Comparison of ENCODE assay signal across 19 cellular contexts in genomic region chr9:15959663-15960062, GRCh38.
DNase-seq lines count a peak whose midpoint lies in the region; ATAC-seq and TF ChIP-seq lines count a peak whose summit lies in the region.
"Had no signal": no experiment of that assay in that cellular context is flagged by ENCODE, and none has a peak within 500 bp of the region (broad histone marks: within the 10 kb centered on the region; RNA-seq: fewer than 3 reads in every experiment).

No MANE protein-coding gene starts in this region.

- no peaks in the 10 kb centered on the region for H3K27me3 ChIP-seq in PC-3 (ENCODE audit: low read length)
- H3K27me3 ChIP-seq: BLaER1 treated with 17β-estradiol and CSF1 and Interleukin-3, amounts not matched to agents 10 nM and 100 nM had no signal

- no peaks in the 10 kb centered on the region for H4K20me1 ChIP-seq in PC-3 (ENCODE audit: low read length)
- H4K20me1 ChIP-seq: BLaER1 treated with 17β-estradiol and CSF1 and Interleukin-3, amounts not matched to agents 10 nM and 100 nM had no signal

- ATAC-seq in GM19351 (IDR thresholded peaks at IDR 0.05; ENCODE audit: unreplicated experiment) = peak; percentile 50
- ATAC-seq in HG03432 (IDR thresholded peaks at IDR 0.05; ENCODE audit: unreplicated experiment) = peak; percentile 47
- ATAC-seq in HG02973 (IDR thresholded peaks at IDR 0.05; ENCODE audit: unreplicated experiment) = no peak
- no peak for ATAC-seq in PC-3
- ATAC-seq: A549; CD8-positive, alpha-beta T cell had no signal

- H3K4me3 ChIP-seq in GM12865 (ENCODE audit: low read depth, low read length) (no peak overlapping the region), SK-N-MC (no peak overlapping the region), PC-3 (ENCODE audit: low read length) (no peak overlapping the region)
- H3K4me3 ChIP-seq: A549; BLaER1 treated with 17β-estradiol and CSF1 and Interleukin-3, amounts not matched to agents 10 nM and 100 nM had no signal

- no peak overlapping the region for H3K4me2 ChIP-seq in PC-3 (ENCODE audit: low read length)
- H3K4me2 ChIP-seq: A549; BLaER1 treated with 17β-estradiol and CSF1 and Interleukin-3, amounts not matched to agents 10 nM and 100 nM had no signal

- BruUV-seq in PC-3 (replicated peaks; lab: Mats Ljungman, UMichigan) = no TSS peak

- H3K36me3 ChIP-seq in SK-N-MC (ENCODE audit: insufficient read depth, low read length) = peaks cover 77% of the 10 kb centered on the region
- no peaks in the 10 kb centered on the region for H3K36me3 ChIP-seq in PC-3 (ENCODE audit: low read depth, low read length)
- H3K36me3 ChIP-seq: BLaER1 treated with 17β-estradiol and CSF1 and Interleukin-3, amounts not matched to agents 10 nM and 100 nM had no signal

- intact Hi-C loops in PC-3 (cut with micrococcal nuclease) = no loop called here

- no peak overlapping the region for H2AFZ ChIP-seq in PC-3 (ENCODE audit: low read length)

- no peaks in the 10 kb centered on the region for H3K9me2 ChIP-seq in PC-3 (replicated peaks; ENCODE audit: low read length)

- H3K9ac ChIP-seq in SK-N-MC (ENCODE audit: insufficient read length) = no peak overlapping the region
- H3K9ac ChIP-seq in PC-3 (ENCODE audit: low read length) = no peak overlapping the region
- H3K9ac ChIP-seq: BLaER1 treated with 17β-estradiol and CSF1 and Interleukin-3, amounts not matched to agents 10 nM and 100 nM had no signal

- H3K9me3 ChIP-seq in SK-N-MC (ENCODE audit: low read depth, low read length) = no peaks in the 10 kb centered on the region
- no peaks in the 10 kb centered on the region for H3K9me3 ChIP-seq in PC-3 (ENCODE audit: low read length)
- H3K9me3 ChIP-seq: A549; BLaER1 treated with 17β-estradiol and CSF1 and Interleukin-3, amounts not matched to agents 10 nM and 100 nM; Caco-2 had no signal

- H3K4me1 ChIP-seq in PC-3 (ENCODE audit: insufficient read depth, low read length) = no peaks in the 10 kb centered on the region
- H3K4me1 ChIP-seq: A549; BLaER1 treated with 17β-estradiol and CSF1 and Interleukin-3, amounts not matched to agents 10 nM and 100 nM; Caco-2 had no signal

- DNase-seq in GM12865 (ENCODE audit: low read depth) = peak; percentile 9
- no peak for DNase-seq in SK-N-MC (ENCODE audit: low read depth, low spot score)
- DNase-seq in amygdala (lab: John Stamatoyannopoulos, UW) = no peak
- no peak for DNase-seq in midbrain (lab: John Stamatoyannopoulos, UW)
- DNase-seq in PC-3 = no peak
- DNase-seq: AML-193; Caco-2; Calu3; CD4-positive, alpha-beta T cell; CD8-positive, alpha-beta T cell; DMS79 treated with DMSO at 0.1 percent for 48 hours; GF-D8 had no signal

- CTCF ChIA-PET in PC-3 (lab: Charles Lee) = no interaction called here

- H3K27ac ChIP-seq in SK-N-MC (peak overlapping the region; percentile 33), PC-3 (ENCODE audit: low read length) (no peak overlapping the region)
- H3K27ac ChIP-seq: 22Rv1; A549; BLaER1 treated with 17β-estradiol and CSF1 and Interleukin-3, amounts not matched to agents 10 nM and 100 nM; C4-2B had no signal

- H3F3A ChIP-seq in PC-3 (ENCODE audit: low read length, unreplicated experiment) = no peaks in the 10 kb centered on the region

- TF ChIP-seq CTCF in GM12865 (IDR thresholded peaks at IDR 0.05; ENCODE audit: insufficient read depth, low read depth, low read length, missing control alignments) (no peak), PC-3 (conservative IDR thresholded peaks at IDR 0.05; ENCODE audit: low read depth, low read length) (no peak)

- POLR2A ChIA-PET in PC-3 (lab: Charles Lee; ENCODE audit: unreplicated experiment) = no interaction called here

- H3K79me2 ChIP-seq in PC-3 (ENCODE audit: low read length) = no peaks in the 10 kb centered on the region

Comparison
In these comparisons a context has a peak if more than half of its experiments do, and no peak if none do; other contexts are left out.
1. ATAC-seq: peak in GM19351 (single experiment) and HG03432 (single experiment); none in HG02973 (single experiment) and PC-3 (single experiment).